ENCODE assay signal across 23 cellular contexts in the genomic region with DNA sequence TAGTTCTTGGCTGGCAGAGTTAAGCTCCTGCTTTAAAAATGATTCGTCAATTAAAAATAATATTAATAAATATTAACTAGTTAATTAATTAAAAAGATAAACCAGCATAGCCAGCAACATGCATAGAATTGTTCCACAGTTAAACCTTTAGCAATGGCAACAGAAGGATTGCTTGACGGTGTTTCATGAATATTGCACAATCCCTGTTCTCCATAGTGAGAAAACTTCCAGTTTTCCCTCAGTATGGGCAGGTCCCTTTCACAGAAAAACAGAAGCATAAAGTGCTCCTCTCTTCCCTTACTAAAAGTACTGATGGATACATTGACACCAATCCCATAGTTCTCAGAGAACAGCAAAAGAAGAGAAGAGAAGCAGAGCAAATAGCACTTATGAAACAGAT.
DNase-seq lines count a peak whose midpoint lies in the region; ATAC-seq, FAIRE-seq and TF ChIP-seq lines count a peak whose summit lies in the region.
"Had no signal": no experiment of that assay in that cellular context is flagged by ENCODE, and none has a peak within 500 bp of the region (broad histone marks: within the 10 kb centered on the region; RNA-seq: fewer than 3 reads in every experiment).

No MANE protein-coding gene starts in this region.

- H2AK5ac ChIP-seq in IMR-90 (ENCODE audit: low read depth, low read length), result no peak overlapping the region

- TF ChIP-seq CTCF in IMR-90 (conservative IDR thresholded peaks at IDR 0.05; ENCODE audit: low read depth, low read length), result no peak
- no peak for TF ChIP-seq CTCF in K562 (IDR thresholded peaks at IDR 0.05 in 2 of 3, conservative IDR thresholded peaks at IDR 0.05 in 1 of 3; ENCODE audit: insufficient read depth in 2 of 3, low read depth in 1 of 3, low read length in 3 of 3)
- TF ChIP-seq CTCF in A673 (conservative IDR thresholded peaks at IDR 0.05; ENCODE audit: low read depth, low read length), result no peak
- no peak for TF ChIP-seq CTCF in CD4-positive, alpha-beta T cell (IDR thresholded peaks at IDR 0.05)

- no peak overlapping the region for H2BK120ac ChIP-seq in IMR-90 (ENCODE audit: low read depth, low read length)

- intact Hi-C loops in IMR-90 (cut with micrococcal nuclease), result no loop called here
- intact Hi-C loops in K562 (cut with micrococcal nuclease), result no loop called here
- intact Hi-C loops in A673 (cut with micrococcal nuclease; ENCODE audit: unreplicated experiment), result no loop called here
- intact Hi-C loops in CD4-positive, alpha-beta T cell (cut with DNase I, micrococcal nuclease), result no loop called here

- no peaks in the 10 kb centered on the region for H3K79me1 ChIP-seq in IMR-90 (ENCODE audit: low read depth in 1 of 2, low read length in 2 of 2)

- H2AFZ ChIP-seq in IMR-90 (replicated peaks; ENCODE audit: low read length, poor library complexity) (no peak overlapping the region), K562 (ENCODE audit: low read depth, low read length) (no peak overlapping the region)

- no TSS peak for BruUV-seq in IMR-90 (replicated peaks; lab: Mats Ljungman, UMichigan)
- BruUV-seq in K562 (replicated peaks; lab: Mats Ljungman, UMichigan), result no TSS peak
- BruUV-seq in A673 (replicated peaks; lab: Mats Ljungman, UMichigan), result no TSS peak

- H3K27ac Mint-ChIP-seq in CD4-positive, alpha-beta T cell, result no peak overlapping the region
- H3K27ac Mint-ChIP-seq: CD8-positive, alpha-beta memory T cell had no signal

- no peak overlapping the region for H3K56ac ChIP-seq in IMR-90 (ENCODE audit: extremely low read depth, insufficient read depth, low read length)

- DNase-seq in AG08395 (ENCODE audit: low spot score) (peak; percentile 17), IMR-90 (no peak), K562 (ENCODE audit: extremely low read depth in 1 of 4, low spot score in 3 of 4) (no peak), iris pigment epithelial cell (ENCODE audit: low read depth) (peak; percentile 33), SHP77 (lab: John Stamatoyannopoulos, UW) (no peak), A673 (ENCODE audit: low spot score) (no peak)
- no peak for DNase-seq in CD4-positive, alpha-beta T cell
- DNase-seq: AML-193; C1 segment of cervical spinal cord; CD8-positive, alpha-beta memory T cell; EL; GF-D8; MG63; NCI-H1417; NCI-H1694 treated with DMSO at 0.1 percent for 48 hours; NCI-H2081 treated with DMSO at 0.1 percent for 48 hours; NCI-H2171 treated with DMSO at 0.1 percent for 48 hours; NCI-H526; Right ventricle myocardium superior had no signal

- in situ Hi-C loops in IMR-90 (cut with MboI; ENCODE audit: low sequenced_read_pairs), result no loop called here
- in situ Hi-C loops in K562 (cut with MboI), result no loop called here

- no peak overlapping the region for H4K91ac ChIP-seq in IMR-90 (ENCODE audit: insufficient read depth, low read depth, low read length)

- H3K79me2 ChIP-seq in K562 (ENCODE audit: control insufficient read depth, insufficient read depth, low read length), result no peaks in the 10 kb centered on the region

- no peaks in the 10 kb centered on the region for H4K20me1 ChIP-seq in IMR-90 (ENCODE audit: insufficient read depth, low read length)
- no peaks in the 10 kb centered on the region for H4K20me1 ChIP-seq in K562 (replicated peaks; ENCODE audit: control insufficient read depth, insufficient read depth, low read length)

- H3K4me3 Mint-ChIP-seq in CD4-positive, alpha-beta T cell, result no peak overlapping the region
- H3K4me3 Mint-ChIP-seq: CD8-positive, alpha-beta memory T cell had no signal

- no peaks in the 10 kb centered on the region for H3K4me1 Mint-ChIP-seq in CD4-positive, alpha-beta T cell (ENCODE audit: low read depth)
- H3K4me1 Mint-ChIP-seq: CD8-positive, alpha-beta memory T cell had no signal

- no peak overlapping the region for H2BK20ac ChIP-seq in IMR-90 (ENCODE audit: low read depth, low read length)

- no peak overlapping the region for H3K14ac ChIP-seq in IMR-90 (replicated peaks; ENCODE audit: low read depth, low read length)

- H3K4me2 ChIP-seq in IMR-90 (ENCODE audit: low read depth, low read length) (peak overlapping the region; percentile 40; the same call in 1 of the 2 replicates), K562 (ENCODE audit: insufficient read depth, low read length) (no peak overlapping the region)

- H3K9ac ChIP-seq in IMR-90 (ENCODE audit: low read depth, low read length), result no peak overlapping the region
- H3K9ac ChIP-seq in K562 (ENCODE audit: insufficient read depth in 1 of 2, low read depth in 2 of 2, low read length in 2 of 2), result no peak overlapping the region

- H3K4me1 ChIP-seq in IMR-90 (ENCODE audit: control insufficient read depth, insufficient read depth, low read length) (no peaks in the 10 kb centered on the region), K562 (replicated peaks in 1 of 2; ENCODE audit: control insufficient read depth in 2 of 2, insufficient read depth in 2 of 2, low read length in 2 of 2) (no peaks in the 10 kb centered on the region), A673 (ENCODE audit: insufficient read depth, low read length, poor library complexity, severe bottlenecking) (no peaks in the 10 kb centered on the region)

- H3K27me3 ChIP-seq in IMR-90 (ENCODE audit: control insufficient read depth, insufficient read depth, low read length) (no peaks in the 10 kb centered on the region), K562 (ENCODE audit: control insufficient read depth in 2 of 2, insufficient read depth in 2 of 2, low read length in 2 of 2) (peaks cover 7 to 12% of the 10 kb centered on the region in 2 experiments; a peak in 3 of 5 replicates), A673 (replicated peaks; ENCODE audit: insufficient read depth, low read depth, low read length, poor library complexity) (no peaks in the 10 kb centered on the region)
- no peaks in the 10 kb centered on the region for H3K27me3 ChIP-seq in CD4-positive, alpha-beta T cell (ENCODE audit: control insufficient read depth, insufficient read depth, low read length)
- H3K27me3 ChIP-seq: MG63 had no signal

- no peaks in the 10 kb centered on the region for H3K36me3 Mint-ChIP-seq in CD4-positive, alpha-beta T cell (ENCODE audit: low read depth)
- H3K36me3 Mint-ChIP-seq: CD8-positive, alpha-beta memory T cell had no signal

- dilution Hi-C loops in IMR-90 (cut with HindIII; ENCODE audit: low sequenced_read_pairs, unreplicated experiment), result no loop called here

- no peaks in the 10 kb centered on the region for H3K9me3 ChIP-seq in IMR-90 (ENCODE audit: control insufficient read depth, insufficient read depth, low read length)
- no peaks in the 10 kb centered on the region for H3K9me3 ChIP-seq in K562 (replicated peaks; ENCODE audit: control insufficient read depth, insufficient read depth, low read depth, low read length)
- H3K9me3 ChIP-seq in A673 (ENCODE audit: low read depth, low read length, poor library complexity, severe bottlenecking), result no peaks in the 10 kb centered on the region
- H3K9me3 ChIP-seq in CD4-positive, alpha-beta T cell (ENCODE audit: control insufficient read depth, low read length), result no peaks in the 10 kb centered on the region
- H3K9me3 ChIP-seq: MG63 had no signal

- POLR2A ChIA-PET in IMR-90 (lab: Charles Lee; ENCODE audit: unreplicated experiment), result interaction anchor here (0.6 kb wide), 1 partner anchor 98 kb away, joined by 5 read pairs; no protein-coding TSS in a partner anchor
- POLR2A ChIA-PET in K562 (lab: Yijun Ruan, JAX), result interaction anchor here (0.9 kb wide), 1 partner anchor 203 kb away, joined by 3 read pairs; no protein-coding TSS in a partner anchor
- POLR2A ChIA-PET in A673 (lab: Charles Lee; ENCODE audit: low non-redundant PET), result no interaction called here
- POLR2A ChIA-PET in CD4-positive, alpha-beta T cell (lab: Charles Lee), result no interaction called here

- H4K8ac ChIP-seq in IMR-90 (ENCODE audit: low read depth in 2 of 2, low read length in 2 of 2), result no peak overlapping the region

- TF ChIP-seq POLR2A in IMR-90 (IDR thresholded peaks at IDR 0.05; ENCODE audit: low read depth, low read length), result no peak
- no peak for TF ChIP-seq POLR2A in K562 (conservative IDR thresholded peaks at IDR 0.05)

- TF ChIP-seq RAD21 in IMR-90 (IDR thresholded peaks at IDR 0.05; ENCODE audit: low read length), result no peak
- TF ChIP-seq RAD21 in K562 (CRISPR knock-in tag; conservative IDR thresholded peaks at IDR 0.05 in 1 of 2, IDR thresholded peaks at IDR 0.05 in 1 of 2), result no peak

- H2BK15ac ChIP-seq in IMR-90 (ENCODE audit: low read depth, low read length), result no peak overlapping the region

- no peak overlapping the region for H2AK9ac ChIP-seq in IMR-90 (replicated peaks; ENCODE audit: low read depth, low read length, poor library complexity)

- H3K27ac ChIP-seq in IMR-90 (ENCODE audit: insufficient read depth, low read length) (no peak overlapping the region), K562 (ENCODE audit: extremely low read depth, low read depth, low read length) (no peak overlapping the region), A673 (ENCODE audit: low read depth, low read length, poor library complexity, severe bottlenecking) (no peak overlapping the region)
- no peak overlapping the region for H3K27ac ChIP-seq in CD4-positive, alpha-beta T cell (ENCODE audit: low read depth, low read length)

- H3K36me3 ChIP-seq in IMR-90 (ENCODE audit: control insufficient read depth, insufficient read depth, low read length) (no peaks in the 10 kb centered on the region), K562 (ENCODE audit: control insufficient read depth, insufficient read depth, low read length) (no peaks in the 10 kb centered on the region), A673 (ENCODE audit: insufficient read depth, low read length, poor library complexity, severe bottlenecking) (no peaks in the 10 kb centered on the region)
- H3K36me3 ChIP-seq: MG63 had no signal

- no peak for FAIRE-seq in K562 (lab: Jason Lieb, UNC)
- FAIRE-seq: A204.1, HTR-8/SVneo had no signal

- H2BK5ac ChIP-seq in IMR-90 (ENCODE audit: low read depth, low read length, poor library complexity, severe bottlenecking), result no peak overlapping the region

- no peak for TF ChIP-seq EP300 in K562 (IDR thresholded peaks at IDR 0.05; ENCODE audit: low read length)

- ATAC-seq in IMR-90 (ENCODE audit: low read depth), result no peak
- ATAC-seq in K562, result no peak
- no peak for ATAC-seq in GM18519 (IDR thresholded peaks at IDR 0.05; ENCODE audit: low FRiP score, unreplicated experiment)
- ATAC-seq in CD4-positive, alpha-beta T cell (ENCODE audit: poor library complexity), result no peak
- ATAC-seq: HCT116 had no signal

- 50% methylated on average over 1 of the region's 2 CpGs; no CpG with 5 or more reads in 1 of the 2 experiments for WGBS in IMR-90 (ENCODE audit: extremely low coverage in 2 of 2, insufficient read length in 1 of 2), 2 experiments
- WGBS in K562 (ENCODE audit: insufficient coverage, low coverage, missing lambda C conversion rate), result 0% methylated on average over 2 of the region's 2 CpGs

- peaks cover 30% of the 10 kb centered on the region for H3K27me3 Mint-ChIP-seq in CD4-positive, alpha-beta T cell

- no peak overlapping the region for H4K5ac ChIP-seq in IMR-90 (ENCODE audit: low read depth, low read length)

- H3K18ac ChIP-seq in IMR-90 (ENCODE audit: low read depth, low read length), result peak overlapping the region; percentile 57; the same call in 1 of the 2 replicates

- CTCF ChIA-PET in IMR-90 (lab: Yijun Ruan, JAX) (no interaction called here), K562 (lab: Yijun Ruan, JAX; ENCODE audit: low intra/inter-chr PET ratio) (no interaction called here), A673 (lab: Charles Lee) (no interaction called here)
- CTCF ChIA-PET in CD4-positive, alpha-beta T cell (lab: Charles Lee), result interaction anchor here (1.2 kb wide), 1 partner anchor 11 kb away, joined by 4 read pairs; no protein-coding TSS in a partner anchor

- H3K9me1 ChIP-seq in IMR-90 (ENCODE audit: insufficient read depth, low read length) (no peaks in the 10 kb centered on the region), K562 (ENCODE audit: control insufficient read depth, insufficient read depth, low read length) (no peaks in the 10 kb centered on the region)

- no peak overlapping the region for H3K4ac ChIP-seq in IMR-90 (ENCODE audit: low read depth, low read length)

- H3K23ac ChIP-seq in IMR-90 (ENCODE audit: low read depth, low read length), result no peak overlapping the region

- H3K4me3 ChIP-seq in IMR-90 (ENCODE audit: insufficient read depth, low read depth, low read length) (no peak overlapping the region), K562 (no peak overlapping the region), A673 (ENCODE audit: low read depth, low read length, poor library complexity, severe bottlenecking) (no peak overlapping the region)
- H3K4me3 ChIP-seq: MG63 had no signal

- no peaks in the 10 kb centered on the region for H3K9me3 Mint-ChIP-seq in CD4-positive, alpha-beta T cell
- H3K9me3 Mint-ChIP-seq: CD8-positive, alpha-beta memory T cell had no signal

Comparison
In these comparisons a context has a peak if more than half of its experiments do, and no peak if none do; other contexts are left out.
1. DNase-seq: peak in AG08395 (single experiment) and iris pigment epithelial cell (single experiment); none in IMR-90 (single experiment), K562 (0 of 4), SHP77 (0 of 2), A673 (single experiment) and CD4-positive, alpha-beta T cell (0 of 10).
2. POLR2A ChIA-PET loops: an anchor here in IMR-90 (0.6 kb wide) and K562 (0.9 kb wide); none called in A673 and CD4-positive, alpha-beta T cell.